Comparison of ENCODE assay signal across 34 cellular contexts in genomic region chr20:61492065-61492464, GRCh38.
"Had no signal": no experiment of that assay in that cellular context is flagged by ENCODE, and none has a peak within 500 bp of the region (broad histone marks: within the 10 kb centered on the region; RNA-seq: fewer than 3 reads in every experiment).

No MANE protein-coding gene starts in this region.

- H3K27me3 ChIP-seq: ascending aorta had no signal

- H3K27me3 Mint-ChIP-seq: activated B cell treated with CpG ODN at 0.5 μM for 24 hours; activated CD4-positive, alpha-beta memory T cell treated with anti-CD3 and anti-CD28 coated beads for 36 hours; activated CD4-positive, alpha-beta T cell treated with anti-CD3 and anti-CD28 coated beads, Interleukin-2, amount 10 ng/mL, durations not matched to agents 24 days and 14 days; activated CD8-positive, alpha-beta T cell treated with anti-CD3 and anti-CD28 coated beads for 36 hours; activated naive CD4-positive, alpha-beta T cell treated with anti-CD3 and anti-CD28 coated beads, Interleukin-2, amount 10 ng/mL, durations not matched to agents 7 days and 5 days; activated naive CD8-positive, alpha-beta T cell; activated naive CD8-positive, alpha-beta T cell treated with anti-CD3 and anti-CD28 coated beads, Interleukin-2, amount 10 ng/mL, durations not matched to agents 7 days and 5 days; activated naive CD8-positive, alpha-beta T cell treated with anti-CD3 and anti-CD28 coated beads, Interleukin-2, amount 50 U/mL, for 24 hours; brain had no signal

- H3K9me3 ChIP-seq: ascending aorta had no signal

- H3K4me3 ChIP-seq: ascending aorta had no signal

- H3K4me1 Mint-ChIP-seq: activated B cell treated with CpG ODN at 0.5 μM for 24 hours; activated naive CD4-positive, alpha-beta T cell treated with anti-CD3 and anti-CD28 coated beads, Interleukin-2, amount 50 U/mL, for 24 hours; activated naive CD8-positive, alpha-beta T cell treated with anti-CD3 and anti-CD28 coated beads, Interleukin-2, amount 10 ng/mL, durations not matched to agents 7 days and 5 days; activated naive CD8-positive, alpha-beta T cell treated with anti-CD3 and anti-CD28 coated beads, Interleukin-2, amount 50 U/mL, for 24 hours; activated T-helper 17 cell treated with anti-CD3 and anti-CD28 coated beads, Interleukin-2, amount 50 U/mL, for 72 hours had no signal

- H3K4me1 ChIP-seq: ascending aorta had no signal

- ATAC-seq: activated CD8-positive, alpha-beta T cell treated with anti-CD3 and anti-CD28 coated beads for 36 hours; activated naive CD8-positive, alpha-beta T cell treated with anti-CD3 and anti-CD28 coated beads, Interleukin-2, amount 50 U/mL, for 24 hours; activated T-cell treated with anti-CD3 and anti-CD28 coated beads, Interleukin-2, amount 50 U/mL, for 4 hours; activated T-cell treated with anti-CD3 and anti-CD28 coated beads, Interleukin-2, amount 50 U/mL, for 72 hours; activated T-helper 17 cell treated with anti-CD3 and anti-CD28 coated beads, Interleukin-2, amount 50 U/mL, for 72 hours had no signal

- DNase-seq: activated B cell treated with CpG ODN at 0.5 μM for 24 hours; activated CD4-positive, alpha-beta memory T cell treated with anti-CD3 and anti-CD28 coated beads for 36 hours; activated CD4-positive, alpha-beta T cell treated with anti-CD3 and anti-CD28 coated beads for 4 hours; activated CD4-positive, alpha-beta T cell treated with anti-CD3 and anti-CD28 coated beads, Interleukin-2, amount 10 ng/mL, durations not matched to agents 24 days and 14 days; activated CD4-positive, alpha-beta T cell treated with anti-CD3 and anti-CD28 coated beads, Interleukin-2, amount 50 U/mL, for 1 hour; activated CD4-positive, alpha-beta T cell treated with anti-CD3 and anti-CD28 coated beads, Interleukin-2, amount 50 U/mL, for 4 hours; activated CD4-positive, CD25-positive, alpha-beta regulatory T cell treated with anti-CD3 and anti-CD28 coated beads, Interleukin-2, amount 50 U/mL, for 72 hours; activated CD8-positive, alpha-beta memory T cell treated with anti-CD3 and anti-CD28 coated beads, Interleukin-2, amount 50 U/mL, for 4 hours; activated CD8-positive, alpha-beta T cell treated with anti-CD3 and anti-CD28 coated beads for 36 hours; activated effector memory CD4-positive, alpha-beta T cell treated with anti-CD3 and anti-CD28 coated beads, Interleukin-2, amount 50 U/mL, for 16 hours; activated naive CD4-positive, alpha-beta T cell treated with anti-CD3 and anti-CD28 coated beads, Interleukin-2, amount 10 ng/mL, durations not matched to agents 7 days and 5 days; activated naive CD4-positive, alpha-beta T cell treated with Interleukin-2 at 50 U/mL for 16 hours; activated naive CD8-positive, alpha-beta T cell treated with anti-CD3 and anti-CD28 coated beads, Interleukin-2, amount 10 ng/mL, durations not matched to agents 7 days and 5 days; activated naive CD8-positive, alpha-beta T cell treated with anti-CD3 and anti-CD28 coated beads, Interleukin-2, amount 50 U/mL, for 24 hours; activated T-cell treated with anti-CD3 and anti-CD28 coated beads for 4 hours; activated T-cell treated with anti-CD3 and anti-CD28 coated beads, Interleukin-2, amount 50 U/mL, for 1 hour; activated T-cell treated with anti-CD3 and anti-CD28 coated beads, Interleukin-2, amount 50 U/mL, for 4 hours; activated T-cell treated with anti-CD3 and anti-CD28 coated beads, Interleukin-2, amount 50 U/mL, for 72 hours; amygdala; anterior cingulate cortex; central memory CD4-positive, alpha-beta T cell; T-helper 1 cell; T-helper 2 cell; T-helper 9 cell had no signal

- H3K9me3 Mint-ChIP-seq: activated CD4-positive, alpha-beta memory T cell treated with anti-CD3 and anti-CD28 coated beads for 36 hours; activated CD4-positive, alpha-beta T cell treated with anti-CD3 and anti-CD28 coated beads, Interleukin-2, amount 10 ng/mL, durations not matched to agents 24 days and 14 days; activated CD8-positive, alpha-beta T cell treated with anti-CD3 and anti-CD28 coated beads for 36 hours; activated naive CD4-positive, alpha-beta T cell treated with anti-CD3 and anti-CD28 coated beads, Interleukin-2, amount 50 U/mL, for 24 hours; activated naive CD8-positive, alpha-beta T cell treated with anti-CD3 and anti-CD28 coated beads, Interleukin-2, amount 10 ng/mL, durations not matched to agents 7 days and 5 days; activated T-cell treated with anti-CD3 and anti-CD28 coated beads, Interleukin-2, amount 50 U/mL, for 4 hours; activated T-helper 1 cell treated with anti-CD3 and anti-CD28 coated beads, Interleukin-12 subunit alpha, Interleukin-12 subunit beta, Interleukin-2, Interleukin-4 antibody, amounts not matched to agents 30 ng/mL and 10 ng/mL and 1 ng/mL, durations not matched to agents 14 hours and 24 hours and 36 hours; activated T-helper 17 cell treated with anti-CD3 and anti-CD28 coated beads, Interleukin-2, amount 50 U/mL, for 72 hours; T-helper 1 cell treated with Interleukin-12 subunit alpha and Interleukin-12 subunit beta and Interleukin-4 antibody, amounts not matched to agents 30 μg/mL and 1 μg/mL, for 36 hours had no signal

- H3K36me3 ChIP-seq: ascending aorta had no signal

- H3K27ac Mint-ChIP-seq: activated B cell treated with CpG ODN at 0.5 μM for 24 hours; activated CD4-positive, alpha-beta memory T cell treated with anti-CD3 and anti-CD28 coated beads for 36 hours; activated CD4-positive, alpha-beta T cell treated with anti-CD3 and anti-CD28 coated beads, Interleukin-2, amount 10 ng/mL, durations not matched to agents 24 days and 14 days; activated CD8-positive, alpha-beta T cell treated with anti-CD3 and anti-CD28 coated beads for 36 hours; activated naive CD4-positive, alpha-beta T cell treated with anti-CD3 and anti-CD28 coated beads, Interleukin-2, amount 10 ng/mL, durations not matched to agents 7 days and 5 days; activated naive CD4-positive, alpha-beta T cell treated with anti-CD3 and anti-CD28 coated beads, Interleukin-2, amount 50 U/mL, for 24 hours; activated naive CD8-positive, alpha-beta T cell; activated naive CD8-positive, alpha-beta T cell treated with anti-CD3 and anti-CD28 coated beads, Interleukin-2, amount 10 ng/mL, durations not matched to agents 7 days and 5 days; activated naive CD8-positive, alpha-beta T cell treated with anti-CD3 and anti-CD28 coated beads, Interleukin-2, amount 50 U/mL, for 24 hours; activated T-cell treated with anti-CD3 and anti-CD28 coated beads, Interleukin-2, amount 50 U/mL, for 72 hours; activated T-helper 1 cell treated with anti-CD3 and anti-CD28 coated beads, Interleukin-12 subunit alpha, Interleukin-12 subunit beta, Interleukin-2, Interleukin-4 antibody, amounts not matched to agents 30 ng/mL and 10 ng/mL and 1 ng/mL, durations not matched to agents 14 hours and 24 hours and 36 hours; activated T-helper 17 cell treated with anti-CD3 and anti-CD28 coated beads, Interleukin-2, amount 50 U/mL, for 72 hours; brain; T-helper 1 cell treated with Interleukin-12 subunit alpha and Interleukin-12 subunit beta and Interleukin-4 antibody, amounts not matched to agents 30 μg/mL and 1 μg/mL, for 36 hours; T-helper 2 cell treated with Interferon-gamma antibody and Interleukin-4, amounts not matched to agents 5 μg/mL and 100 μg/mL, for 36 hours had no signal

- H3K36me3 Mint-ChIP-seq: activated CD4-positive, alpha-beta memory T cell treated with anti-CD3 and anti-CD28 coated beads for 36 hours; activated naive CD4-positive, alpha-beta T cell treated with anti-CD3 and anti-CD28 coated beads, Interleukin-2, amount 10 ng/mL, durations not matched to agents 7 days and 5 days; activated naive CD4-positive, alpha-beta T cell treated with anti-CD3 and anti-CD28 coated beads, Interleukin-2, amount 50 U/mL, for 24 hours; activated naive CD8-positive, alpha-beta T cell; activated naive CD8-positive, alpha-beta T cell treated with anti-CD3 and anti-CD28 coated beads, Interleukin-2, amount 10 ng/mL, durations not matched to agents 7 days and 5 days; brain had no signal

- H3K4me3 Mint-ChIP-seq: activated B cell treated with CpG ODN at 0.5 μM for 24 hours; activated CD4-positive, alpha-beta memory T cell treated with anti-CD3 and anti-CD28 coated beads for 36 hours; activated CD4-positive, alpha-beta T cell treated with anti-CD3 and anti-CD28 coated beads, Interleukin-2, amount 10 ng/mL, durations not matched to agents 24 days and 14 days; activated CD8-positive, alpha-beta T cell treated with anti-CD3 and anti-CD28 coated beads for 36 hours; activated naive CD4-positive, alpha-beta T cell treated with anti-CD3 and anti-CD28 coated beads, Interleukin-2, amount 10 ng/mL, durations not matched to agents 7 days and 5 days; activated naive CD4-positive, alpha-beta T cell treated with anti-CD3 and anti-CD28 coated beads, Interleukin-2, amount 50 U/mL, for 24 hours; activated naive CD8-positive, alpha-beta T cell; activated naive CD8-positive, alpha-beta T cell treated with anti-CD3 and anti-CD28 coated beads, Interleukin-2, amount 10 ng/mL, durations not matched to agents 7 days and 5 days; activated naive CD8-positive, alpha-beta T cell treated with anti-CD3 and anti-CD28 coated beads, Interleukin-2, amount 50 U/mL, for 24 hours; activated T-cell treated with anti-CD3 and anti-CD28 coated beads, Interleukin-2, amount 50 U/mL, for 4 hours; activated T-cell treated with anti-CD3 and anti-CD28 coated beads, Interleukin-2, amount 50 U/mL, for 72 hours; activated T-helper 1 cell treated with anti-CD3 and anti-CD28 coated beads, Interleukin-12 subunit alpha, Interleukin-12 subunit beta, Interleukin-2, Interleukin-4 antibody, amounts not matched to agents 30 ng/mL and 10 ng/mL and 1 ng/mL, durations not matched to agents 14 hours and 24 hours and 36 hours; activated T-helper 17 cell treated with anti-CD3 and anti-CD28 coated beads, Interleukin-2, amount 50 U/mL, for 72 hours; brain; T-helper 1 cell treated with Interleukin-12 subunit alpha and Interleukin-12 subunit beta and Interleukin-4 antibody, amounts not matched to agents 30 μg/mL and 1 μg/mL, for 36 hours; T-helper 2 cell treated with Interferon-gamma antibody and Interleukin-4, amounts not matched to agents 5 μg/mL and 100 μg/mL, for 36 hours had no signal

- H3K27ac ChIP-seq: ascending aorta, VCaP had no signal

- FAIRE-seq: TTC549 had no signal
